In genomic region chr10:80755893-80756292, GRCh38 we compare ENCODE assay signal across 26 cellular contexts.
"Had no signal": no experiment of that assay in that cellular context is flagged by ENCODE, and none has a peak within 500 bp of the region (broad histone marks: within the 10 kb centered on the region; RNA-seq: fewer than 3 reads in every experiment).

No MANE protein-coding gene starts in this region.

- H3K9me3 ChIP-seq: stomach, suprapubic skin, testis, thoracic aorta, thyroid gland, tibial artery, tibial nerve, transverse colon, upper lobe of left lung, upper lobe of right lung, uterus, vagina had no signal

- H3K4me1 ChIP-seq: stomach, suprapubic skin, testis, thyroid gland, tibial artery, tibial nerve, transverse colon, upper lobe of left lung, upper lobe of right lung, uterus, vagina had no signal

- H3K4me3 ChIP-seq: stomach, suprapubic skin, testis, thoracic aorta, thyroid gland, tibial artery, tibial nerve, transverse colon, upper lobe of left lung, upper lobe of right lung, uterus, vagina had no signal

- DNase-seq: stimulated activated CD4-positive, alpha-beta T cell treated with anti-CD3 and anti-CD28 coated beads, Interleukin-2, amount 100 ng/mL, for 48 hours; stimulated activated CD4-positive, alpha-beta T cell treated with anti-CD3 and anti-CD28 coated beads, Interleukin-4, amount 100 ng/mL, for 1 hour; stimulated activated CD4-positive, alpha-beta T cell treated with anti-CD3 and anti-CD28 coated beads, Interleukin-4, amount 100 ng/mL, for 24 hours; stimulated activated CD4-positive, alpha-beta T cell treated with anti-CD3 and anti-CD28 coated beads, Interleukin-4, amount 100 ng/mL, for 4 hours; stimulated activated CD8-positive, alpha-beta memory T cell treated with anti-CD3 and anti-CD28 coated beads, Interleukin-4, amount 100 ng/mL, for 48 hours; stimulated activated naive B cell treated with anti-CD40 and anti-IgM and Interleukin-4, amounts not matched to agents 10 μg/mL and 1 μg/mL and 100 μg/mL, for 72 hours; stimulated activated naive CD4-positive, alpha-beta T cell; stimulated activated naive CD4-positive, alpha-beta T cell treated with Interleukin-2 at 50 U/mL for 16 hours; stimulated activated naive CD8-positive, alpha-beta T cell treated with anti-CD3 and anti-CD28 coated beads, Interleukin-15, amount 100 ng/mL, for 72 hours; stimulated activated naive CD8-positive, alpha-beta T cell treated with anti-CD3 and anti-CD28 coated beads, Interleukin-15, Interleukin-2, amounts not matched to agents 100 U/mL and 50 U/mL, for 24 hours; stomach; substantia nigra; testis; thyroid gland; tibial artery; transverse colon; upper lobe of left lung; upper lobe of right lung; uterus had no signal

- H3K27ac ChIP-seq: stomach, suprapubic skin, testis, thoracic aorta, thyroid gland, tibial artery, tibial nerve, transverse colon, upper lobe of left lung, upper lobe of right lung, uterus, vagina had no signal

- H3K27me3 ChIP-seq: suprapubic skin, testis, thyroid gland, tibial artery, tibial nerve, transverse colon, upper lobe of left lung, upper lobe of right lung, uterus, vagina had no signal

- ATAC-seq: stimulated activated effector memory CD8-positive, alpha-beta T cell treated with anti-CD3 and anti-CD28 coated beads, Interleukin-12 subunit alpha, Interleukin-12 subunit beta, amount 100 ng/mL, for 72 hours; stimulated activated memory B cell treated with anti-CD40 and anti-IgM and Interleukin-4, amounts not matched to agents 10 μg/mL and 1 μg/mL and 100 μg/mL, for 72 hours; stimulated activated naive B cell treated with anti-CD40 and anti-IgM and Interleukin-4, amounts not matched to agents 10 μg/mL and 1 μg/mL and 100 μg/mL, for 72 hours; stimulated activated naive CD8-positive, alpha-beta T cell treated with anti-CD3 and anti-CD28 coated beads, Interleukin-15, amount 100 ng/mL, for 72 hours; stimulated activated naive CD8-positive, alpha-beta T cell treated with anti-CD3 and anti-CD28 coated beads, Interleukin-15, Interleukin-2, amounts not matched to agents 100 U/mL and 50 U/mL, for 24 hours; upper lobe of right lung had no signal

- FAIRE-seq: urothelium cell line had no signal

- H3K36me3 ChIP-seq: stomach, suprapubic skin, thoracic aorta, thyroid gland, tibial artery, tibial nerve, transverse colon, upper lobe of left lung, upper lobe of right lung, uterus, vagina had no signal
